32 cellular contexts compared by ENCODE assay signal in the genomic region with DNA sequence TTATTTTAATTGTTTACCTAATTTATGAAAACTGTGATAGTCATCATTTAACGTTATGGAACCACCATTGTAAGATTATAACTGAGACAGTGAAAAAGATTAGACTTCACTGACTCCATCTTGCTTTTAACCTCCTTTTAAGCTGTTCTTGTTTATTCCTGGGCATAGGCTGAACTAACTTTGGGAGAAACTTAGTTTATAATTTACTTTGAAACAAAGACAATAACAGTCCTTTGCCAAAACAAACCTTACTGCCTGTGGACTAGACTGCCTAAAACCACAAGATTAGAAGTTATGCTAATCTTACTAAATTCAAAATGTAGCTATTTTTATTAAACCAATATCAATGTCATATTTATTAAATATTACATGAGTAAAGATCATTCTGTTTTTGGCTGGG.
"Had no signal": no experiment of that assay in that cellular context is flagged by ENCODE, and none has a peak within 500 bp of the region (broad histone marks: within the 10 kb centered on the region; RNA-seq: fewer than 3 reads in every experiment).

No MANE protein-coding gene starts in this region.

- H3K4me3 ChIP-seq: adrenal gland, body of pancreas, esophagus squamous epithelium, gastroesophageal sphincter had no signal

- H3K36me3 ChIP-seq: adrenal gland, esophagus squamous epithelium, gastroesophageal sphincter had no signal

- H3K4me1 Mint-ChIP-seq: activated CD4-positive, alpha-beta memory T cell treated with anti-CD3 and anti-CD28 coated beads, Interleukin-2, amount 10 ng/mL, durations not matched to agents 7 days and 5 days; activated CD4-positive, alpha-beta T cell treated with anti-CD3 and anti-CD28 coated beads for 36 hours; activated CD4-positive, alpha-beta T cell treated with anti-CD3 and anti-CD28 coated beads, Interleukin-2, amount 10 ng/mL, durations not matched to agents 7 days and 5 days; T-helper 17 cell had no signal

- H3K27ac ChIP-seq: adrenal gland, body of pancreas, epithelial cell of prostate, esophagus squamous epithelium, gastroesophageal sphincter had no signal

- H3K9me3 Mint-ChIP-seq: effector memory CD8-positive, alpha-beta T cell had no signal

- H3K27me3 Mint-ChIP-seq: activated CD4-positive, alpha-beta memory T cell treated with anti-CD3 and anti-CD28 coated beads, Interleukin-2, amount 10 ng/mL, durations not matched to agents 7 days and 5 days; activated CD4-positive, alpha-beta T cell treated with anti-CD3 and anti-CD28 coated beads for 36 hours; activated naive CD8-positive, alpha-beta T cell; activated T-cell treated with anti-CD3 and anti-CD28 coated beads, Interleukin-2, amount 50 U/mL, for 24 hours; effector memory CD8-positive, alpha-beta T cell; T-helper 17 cell had no signal

- H3K4me1 ChIP-seq: adrenal gland, esophagus squamous epithelium, gastroesophageal sphincter had no signal

- ATAC-seq: activated CD4-positive, alpha-beta T cell treated with anti-CD3 and anti-CD28 coated beads for 36 hours; activated T-cell treated with anti-CD3 and anti-CD28 coated beads, Interleukin-2, amount 50 U/mL, for 72 hours; body of pancreas; effector memory CD8-positive, alpha-beta T cell; gastroesophageal sphincter; T-helper 17 cell had no signal

- H3K27ac Mint-ChIP-seq: activated CD4-positive, alpha-beta memory T cell treated with anti-CD3 and anti-CD28 coated beads, Interleukin-2, amount 10 ng/mL, durations not matched to agents 7 days and 5 days; activated CD4-positive, alpha-beta T cell treated with anti-CD3 and anti-CD28 coated beads for 36 hours; activated CD4-positive, alpha-beta T cell treated with anti-CD3 and anti-CD28 coated beads, Interleukin-2, amount 10 ng/mL, durations not matched to agents 7 days and 5 days; activated naive CD8-positive, alpha-beta T cell; activated T-cell treated with anti-CD3 and anti-CD28 coated beads, Interleukin-2, amount 50 U/mL, for 24 hours; activated T-cell treated with anti-CD3 and anti-CD28 coated beads, Interleukin-2, amount 50 U/mL, for 72 hours; effector memory CD8-positive, alpha-beta T cell; T-helper 17 cell; T-helper 2 cell treated with Interferon-gamma antibody and Interleukin-4, amounts not matched to agents 5 μg/mL and 100 μg/mL, for 36 hours had no signal

- H3K27me3 ChIP-seq: adrenal gland, body of pancreas, esophagus squamous epithelium, gastroesophageal sphincter had no signal

- H3K4me3 Mint-ChIP-seq: activated CD4-positive, alpha-beta memory T cell treated with anti-CD3 and anti-CD28 coated beads, Interleukin-2, amount 10 ng/mL, durations not matched to agents 7 days and 5 days; activated CD4-positive, alpha-beta T cell treated with anti-CD3 and anti-CD28 coated beads for 36 hours; activated CD4-positive, alpha-beta T cell treated with anti-CD3 and anti-CD28 coated beads, Interleukin-2, amount 10 ng/mL, durations not matched to agents 7 days and 5 days; activated naive CD8-positive, alpha-beta T cell; activated T-cell treated with anti-CD3 and anti-CD28 coated beads, Interleukin-2, amount 50 U/mL, for 24 hours; activated T-cell treated with anti-CD3 and anti-CD28 coated beads, Interleukin-2, amount 50 U/mL, for 72 hours; effector memory CD8-positive, alpha-beta T cell; T-helper 17 cell; T-helper 2 cell treated with Interferon-gamma antibody and Interleukin-4, amounts not matched to agents 5 μg/mL and 100 μg/mL, for 36 hours had no signal

- H3K9me3 ChIP-seq: adrenal gland, body of pancreas had no signal

- FAIRE-seq: endothelial cell of umbilical vein had no signal

- DNase-seq: activated CD4-positive, alpha-beta memory T cell treated with anti-CD3 and anti-CD28 coated beads, Interleukin-2, amount 10 ng/mL, durations not matched to agents 7 days and 5 days; activated CD4-positive, alpha-beta T cell treated with anti-CD3 and anti-CD28 coated beads for 36 hours; activated CD4-positive, alpha-beta T cell treated with anti-CD3 and anti-CD28 coated beads, Interleukin-2, amount 10 ng/mL, durations not matched to agents 7 days and 5 days; activated CD4-positive, alpha-beta T cell treated with anti-CD3 and anti-CD28 coated beads, Interleukin-2, amount 50 U/mL, for 4 hours; activated CD4-positive, CD25-positive, alpha-beta regulatory T cell; activated CD4-positive, CD25-positive, alpha-beta regulatory T cell treated with anti-CD3 and anti-CD28 coated beads, Interleukin-2, amount 50 U/mL, for 72 hours; activated CD8-positive, alpha-beta memory T cell treated with anti-CD3 and anti-CD28 coated beads, Interleukin-2, amount 50 U/mL, for 48 hours; activated gamma-delta T cell treated with Interleukin-2 at 50 U/mL for 16 hours; activated naive CD4-positive, alpha-beta T cell treated with anti-CD3 and anti-CD28 coated beads, Interleukin-2, amount 50 U/mL, for 16 hours; activated naive CD4-positive, alpha-beta T cell treated with Interleukin-2 at 50 U/mL for 16 hours; activated T-cell treated with anti-CD3 and anti-CD28 coated beads for 4 hours; activated T-cell treated with anti-CD3 and anti-CD28 coated beads, Interleukin-2, amount 50 U/mL, for 24 hours; activated T-cell treated with anti-CD3 and anti-CD28 coated beads, Interleukin-2, amount 50 U/mL, for 72 hours; adrenal gland; amygdala; aorta; body of pancreas; caudate nucleus; cortex of kidney; dermis blood vessel endothelial cell; effector CD4-positive, alpha-beta T cell; effector memory CD8-positive, alpha-beta T cell; esophagus squamous epithelium; foreskin melanocyte; T-helper 1 cell; T-helper 17 cell; T1000 had no signal
